27 cellular contexts compared by ENCODE assay signal in the genomic region with DNA sequence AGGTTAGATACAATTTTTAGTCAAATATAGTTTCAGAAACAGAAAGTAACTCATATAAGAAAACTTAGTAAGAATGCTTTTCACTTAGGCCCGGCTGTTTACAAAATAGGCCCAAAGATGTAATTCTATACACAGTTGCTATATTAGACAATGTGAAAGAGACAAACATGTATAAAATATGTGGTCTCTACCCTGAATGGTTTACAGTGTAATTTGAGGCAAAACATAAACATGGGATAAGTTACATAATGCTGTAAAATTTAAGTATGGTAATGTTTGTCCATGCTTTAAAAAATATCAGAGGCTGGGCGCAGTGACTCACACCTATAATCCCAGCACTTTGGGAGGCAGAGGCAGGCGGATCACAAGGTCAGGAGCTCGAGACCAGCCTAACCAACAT. TPM values are rescaled to one million over a fixed set of nuclear protein-coding genes. Genes with fewer than 3 reads are reported as not detected.
"Had no signal": no experiment of that assay in that cellular context is flagged by ENCODE, and none has a peak within 500 bp of the region (broad histone marks: within the 10 kb centered on the region; RNA-seq: fewer than 3 reads in every experiment).

No MANE protein-coding gene starts in this region.

- H3K4me1 Mint-ChIP-seq: brain, memory B cell, neural crest cell had no signal

- DNase-seq: activated CD4-positive, alpha-beta T cell treated with anti-CD3 and anti-CD28 coated beads for 1 hour; activated CD8-positive, alpha-beta memory T cell treated with anti-CD3 and anti-CD28 coated beads for 24 hours; activated CD8-positive, alpha-beta memory T cell treated with anti-CD3 and anti-CD28 coated beads, Interleukin-2, amount 50 U/mL, for 4 hours; activated effector memory CD4-positive, alpha-beta T cell treated with Interleukin-2 at 50 U/mL for 16 hours; activated naive CD4-positive, alpha-beta T cell treated with anti-CD3 and anti-CD28 coated beads for 36 hours; activated T-cell treated with anti-CD3 and anti-CD28 coated beads, Interleukin-2, amount 50 U/mL, for 4 hours; anterior cingulate cortex; effector CD8-positive, alpha-beta T cell; erythroblast; glutamatergic neuron; hypothalamus; left ventricle myocardium superior; posterior cingulate gyrus; stimulated activated CD4-positive, alpha-beta T cell treated with anti-CD3 and anti-CD28 coated beads, Interleukin-15, amount 100 ng/mL, for 24 hours; stimulated activated CD8-positive, alpha-beta memory T cell treated with anti-CD3 and anti-CD28 coated beads, Interleukin-4, amount 100 ng/mL, for 48 hours; stimulated activated naive CD4-positive, alpha-beta T cell; T-helper 1 cell; T-helper 9 cell; testis; trophoblast cell; uterus had no signal

- H3K4me3 Mint-ChIP-seq: activated naive CD4-positive, alpha-beta T cell treated with anti-CD3 and anti-CD28 coated beads for 36 hours; activated T-cell treated with anti-CD3 and anti-CD28 coated beads, Interleukin-2, amount 50 U/mL, for 4 hours; brain; dendritic cell treated with granulocyte-macrophage colony-stimulating factor and Interleukin-4, amounts not matched to agents 40 ng/mL and 50 ng/mL, for 4 days; memory B cell; neural crest cell had no signal

- H3K27me3 ChIP-seq: testis, uterus had no signal

- ATAC-seq: activated T-cell treated with anti-CD3 and anti-CD28 coated beads, Interleukin-2, amount 50 U/mL, for 4 hours; left ventricle myocardium superior; sciatic nerve had no signal

- H3K27me3 Mint-ChIP-seq: brain; dendritic cell treated with granulocyte-macrophage colony-stimulating factor and Interleukin-4, amounts not matched to agents 40 ng/mL and 50 ng/mL, for 4 days; memory B cell had no signal

- H3K27ac Mint-ChIP-seq: activated naive CD4-positive, alpha-beta T cell treated with anti-CD3 and anti-CD28 coated beads for 36 hours; dendritic cell treated with granulocyte-macrophage colony-stimulating factor and Interleukin-4, amounts not matched to agents 40 ng/mL and 50 ng/mL, for 4 days had no signal

- H3K36me3 ChIP-seq: uterus had no signal

- H3K4me3 ChIP-seq: smooth muscle cell, testis, uterus had no signal

- H3K4me2 ChIP-seq: smooth muscle cell had no signal

- H3K4me1 ChIP-seq: testis, uterus had no signal

- H3K9me3 ChIP-seq: testis, uterus had no signal

- H3K27ac ChIP-seq: testis, uterus had no signal

RNA-seq across cellular contexts. Expression of gene LRRD1, which starts 48.0 kb away (rescaled TPM):
- total RNA-seq: activated naive CD4-positive, alpha-beta T cell treated with anti-CD3 and anti-CD28 coated beads for 36 hours; activated T-cell treated with anti-CD3 and anti-CD28 coated beads, Interleukin-2, amount 50 U/mL, for 4 hours; left ventricle myocardium superior; sciatic nerve had no signal
- polyA plus RNA-seq: smooth muscle cell had no signal
